In the genomic region with DNA sequence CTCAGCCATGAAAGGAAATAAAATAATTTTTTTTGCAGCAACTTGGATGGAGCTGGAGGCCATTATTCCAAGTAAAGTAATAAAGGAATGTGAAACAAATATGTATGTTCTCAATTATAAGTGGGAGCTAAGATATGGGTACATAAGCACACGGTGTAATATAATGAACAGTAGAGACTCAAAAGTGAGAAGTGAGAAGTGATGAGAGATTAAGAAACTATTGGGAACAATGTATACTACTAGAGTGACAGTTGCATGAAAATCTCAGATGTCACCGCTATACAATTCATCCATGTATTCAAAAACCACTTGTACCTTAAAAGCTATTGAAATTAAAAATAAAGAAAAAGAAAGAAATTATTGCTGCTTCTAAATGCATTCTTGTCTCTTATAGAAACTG, we compare ENCODE assay signal across 21 cellular contexts.
"Had no signal": no experiment of that assay in that cellular context is flagged by ENCODE, and none has a peak within 500 bp of the region (broad histone marks: within the 10 kb centered on the region; RNA-seq: fewer than 3 reads in every experiment).

No MANE protein-coding gene starts in this region.

- ATAC-seq: stimulated activated effector memory CD8-positive, alpha-beta T cell treated with anti-CD3 and anti-CD28 coated beads, Interleukin-12 subunit alpha, Interleukin-12 subunit beta, amount 100 ng/mL, for 72 hours; stimulated activated memory B cell treated with anti-CD40 and anti-IgM and Interleukin-4, amounts not matched to agents 10 μg/mL and 1 μg/mL and 100 μg/mL, for 72 hours; stimulated activated naive B cell treated with anti-CD40 and anti-IgM and Interleukin-4, amounts not matched to agents 10 μg/mL and 1 μg/mL and 100 μg/mL, for 72 hours; stimulated activated naive CD8-positive, alpha-beta T cell treated with anti-CD3 and anti-CD28 coated beads, Interleukin-15, amount 100 ng/mL, for 72 hours; upper lobe of right lung had no signal

- DNase-seq: stimulated activated CD4-positive, alpha-beta T cell treated with anti-CD3 and anti-CD28 coated beads, Interleukin-2, amount 100 ng/mL, for 48 hours; stimulated activated CD4-positive, alpha-beta T cell treated with anti-CD3 and anti-CD28 coated beads, Interleukin-4, amount 100 ng/mL, for 1 hour; stimulated activated CD4-positive, alpha-beta T cell treated with anti-CD3 and anti-CD28 coated beads, Interleukin-4, amount 100 ng/mL, for 24 hours; stimulated activated CD4-positive, alpha-beta T cell treated with anti-CD3 and anti-CD28 coated beads, Interleukin-4, amount 100 ng/mL, for 4 hours; stimulated activated CD8-positive, alpha-beta memory T cell treated with anti-CD3 and anti-CD28 coated beads, Interleukin-4, amount 100 ng/mL, for 48 hours; stimulated activated naive B cell treated with anti-CD40 and anti-IgM and Interleukin-4, amounts not matched to agents 10 μg/mL and 1 μg/mL and 100 μg/mL, for 72 hours; stimulated activated naive CD4-positive, alpha-beta T cell; stimulated activated naive CD4-positive, alpha-beta T cell treated with Interleukin-2 at 50 U/mL for 16 hours; stimulated activated naive CD8-positive, alpha-beta T cell treated with anti-CD3 and anti-CD28 coated beads, Interleukin-15, amount 100 ng/mL, for 72 hours; stomach; substantia nigra; testis; thyroid gland; tibial artery; transverse colon; trophoblast cell; upper lobe of left lung; upper lobe of right lung; uterus had no signal
